ENCODE assay signal across 24 cellular contexts in the genomic region with DNA sequence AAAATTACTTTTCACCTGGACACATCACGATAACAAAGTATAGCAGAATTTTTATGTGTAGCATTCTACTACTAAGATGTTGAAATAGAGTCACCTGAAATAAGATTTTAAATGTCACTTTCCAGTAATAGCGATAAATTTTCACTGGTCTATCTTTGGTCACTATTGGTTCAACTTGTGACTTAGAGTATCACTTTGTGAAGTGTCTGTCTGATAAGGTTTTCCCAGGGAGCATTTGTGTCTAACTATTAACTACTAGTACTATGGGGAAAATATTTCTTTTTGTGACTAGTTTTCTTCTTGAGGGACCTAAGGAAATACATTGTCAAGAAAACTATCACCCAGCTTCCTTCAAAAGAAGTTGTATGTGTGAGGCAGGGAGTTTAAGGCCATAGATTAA. TPM values are rescaled to one million over a fixed set of nuclear protein-coding genes. Genes with fewer than 3 reads are reported as not detected.
DNase-seq lines count a peak whose midpoint lies in the region; ATAC-seq, FAIRE-seq and TF ChIP-seq lines count a peak whose summit lies in the region.
"Had no signal": no experiment of that assay in that cellular context is flagged by ENCODE, and none has a peak within 500 bp of the region (broad histone marks: within the 10 kb centered on the region; RNA-seq: fewer than 3 reads in every experiment).

No MANE protein-coding gene starts in this region.

- DNase-seq in Right ventricle myocardium superior = no peak
- no peak for DNase-seq in cardiac septum (ENCODE audit: low spot score)
- DNase-seq in D721Med (ENCODE audit: insufficient read length, low spot score) = no peak
- no peak for DNase-seq in left ventricle myocardium superior
- no peak for DNase-seq in neural progenitor cell (ENCODE audit: low spot score)
- no peak for DNase-seq in NCI-H187 treated with DMSO at 0.1 percent for 48 hours (lab: John Stamatoyannopoulos, UW)
- DNase-seq in stimulated activated CD4-positive, alpha-beta T cell treated with anti-CD3 and anti-CD28 coated beads, Interleukin-4, amount 100 ng/mL, for 24 hours = no peak
- DNase-seq: Caco-2; CD4-positive, CD25-positive, alpha-beta regulatory T cell; CD8-positive, alpha-beta T cell; DMS79; EL; GDM1; GM23248; H7; HCEC 1CT had no signal

- FAIRE-seq in D721Med (lab: Jason Lieb, UNC) = peak; percentile 51
- FAIRE-seq: A204.1, GM12878, GM19239, H1 had no signal

- peaks cover 42% of the 10 kb centered on the region for H3K79me2 ChIP-seq in neural progenitor cell (ENCODE audit: low read depth)

- H3K27me3 Mint-ChIP-seq in neural progenitor cell (ENCODE audit: insufficient read depth, low read depth) = no peaks in the 10 kb centered on the region

- ATAC-seq in Right ventricle myocardium superior (ENCODE audit: poor library complexity) = peak; percentile 54
- peak; percentile 73 for ATAC-seq in left ventricle myocardium superior
- ATAC-seq: CD8-positive, alpha-beta T cell; GM12878 had no signal

- H3K9me3 Mint-ChIP-seq in neural progenitor cell = no peaks in the 10 kb centered on the region
- H3K9me3 Mint-ChIP-seq: CD8-positive, alpha-beta T cell had no signal

- no peak overlapping the region for H3K27ac Mint-ChIP-seq in neural progenitor cell
- H3K27ac Mint-ChIP-seq: B cell; CD4-positive, CD25-positive, alpha-beta regulatory T cell; CD8-positive, alpha-beta T cell had no signal

- no peak overlapping the region for H3K9ac ChIP-seq in neural progenitor cell
- H3K9ac ChIP-seq: BLaER1, GM23248 had no signal

- peaks cover 26% of the 10 kb centered on the region for H3K4me1 ChIP-seq in neural progenitor cell
- H3K4me1 ChIP-seq: Caco-2 had no signal

- H3K27me3 ChIP-seq in neural progenitor cell = no peaks in the 10 kb centered on the region
- H3K27me3 ChIP-seq: BLaER1 had no signal

- H3K4me3 Mint-ChIP-seq in neural progenitor cell = no peak overlapping the region
- H3K4me3 Mint-ChIP-seq: B cell; CD4-positive, CD25-positive, alpha-beta regulatory T cell; CD8-positive, alpha-beta T cell had no signal

- peak overlapping the region; percentile 24 for H3K27ac ChIP-seq in neural progenitor cell
- H3K27ac ChIP-seq: 22Rv1, BLaER1, C4-2B, GM23248 had no signal

- peaks cover 5% of the 10 kb centered on the region for H3F3A ChIP-seq in neural progenitor cell (ENCODE audit: low read depth)

- no peaks in the 10 kb centered on the region for H3K36me3 ChIP-seq in neural progenitor cell
- H3K36me3 ChIP-seq: BLaER1 had no signal

- no peak overlapping the region for H2AFZ ChIP-seq in neural progenitor cell (replicated peaks)
- H2AFZ ChIP-seq: GM23248 had no signal

- no peaks in the 10 kb centered on the region for H3K36me3 Mint-ChIP-seq in neural progenitor cell
- H3K36me3 Mint-ChIP-seq: CD4-positive, CD25-positive, alpha-beta regulatory T cell; CD8-positive, alpha-beta T cell had no signal

- no peaks in the 10 kb centered on the region for H3K9me3 ChIP-seq in neural progenitor cell (ENCODE audit: low read depth)
- H3K9me3 ChIP-seq: BLaER1, Caco-2 had no signal

- intact Hi-C loops in Right ventricle myocardium superior (cut with DNase I) (no loop called here), cardiac septum (cut with DNase I) (loop anchor here (1.0 kb wide), 1 partner anchor 11 kb away; the partner anchor contains the start of gene TRPC1), left ventricle myocardium superior (cut with micrococcal nuclease) (no loop called here)

- no peak overlapping the region for H3K4me3 ChIP-seq in neural progenitor cell
- H3K4me3 ChIP-seq: BLaER1, GM12878, GM23248 had no signal

- H3K4me2 ChIP-seq in neural progenitor cell = no peak overlapping the region
- H3K4me2 ChIP-seq: BLaER1 had no signal

- H4K20me1 ChIP-seq in neural progenitor cell (ENCODE audit: low read depth) = no peaks in the 10 kb centered on the region
- H4K20me1 ChIP-seq: BLaER1 had no signal

- H3K4me1 Mint-ChIP-seq in neural progenitor cell = peaks cover 3% of the 10 kb centered on the region
- H3K4me1 Mint-ChIP-seq: B cell; CD4-positive, CD25-positive, alpha-beta regulatory T cell had no signal

- TF ChIP-seq CTCF in D721Med (IDR thresholded peaks at IDR 0.05; ENCODE audit: insufficient read depth, missing control alignments) (no peak), neural progenitor cell (IDR thresholded peaks at IDR 0.05) (no peak)

RNA-seq across cellular contexts. Expression of gene TRPC1, which starts 11.0 kb away (rescaled TPM):
- total RNA-seq in Right ventricle myocardium superior = 10.0 TPM
- total RNA-seq in cardiac septum = 18.7 TPM
- 8.0 TPM for total RNA-seq in left ventricle myocardium superior
- total RNA-seq in neural progenitor cell (ENCODE audit: low replicate concordance) = 36.4 and 45.1 TPM in 2 replicates
